ENCODE assay signal across 9 cellular contexts in the genomic region with DNA sequence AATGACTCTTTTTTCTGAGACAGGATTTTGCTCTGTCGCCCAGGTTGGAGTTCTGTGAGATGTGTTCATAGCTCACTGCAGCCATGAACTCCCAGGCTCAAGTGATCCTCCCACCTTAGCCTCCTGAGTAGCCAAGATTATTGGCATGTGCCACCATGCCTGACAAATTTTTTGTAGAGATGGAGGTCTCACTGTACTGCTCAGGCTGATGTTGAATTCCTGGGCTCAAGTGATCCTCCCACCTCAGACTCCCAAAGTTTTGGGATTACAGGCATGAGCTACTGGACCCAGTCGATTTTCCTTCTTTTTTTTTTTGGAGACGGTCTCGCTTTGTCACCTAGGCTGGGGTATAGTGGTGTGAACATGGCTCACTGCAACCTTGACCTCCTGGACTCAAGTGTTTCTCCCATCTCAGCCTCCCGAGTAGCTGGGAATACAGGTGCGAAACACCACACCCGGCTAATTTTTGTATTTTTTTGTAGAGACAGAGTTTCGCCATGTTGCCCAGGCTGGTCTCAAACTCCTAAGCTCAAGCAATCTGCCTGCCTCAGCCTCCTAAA. TPM values are rescaled to one million over a fixed set of nuclear protein-coding genes. Genes with fewer than 3 reads are reported as not detected.
DNase-seq lines count a peak whose midpoint lies in the region; ATAC-seq and TF ChIP-seq lines count a peak whose summit lies in the region.
"Had no signal": no experiment of that assay in that cellular context is flagged by ENCODE, and none has a peak within 500 bp of the region (broad histone marks: within the 10 kb centered on the region; RNA-seq: fewer than 3 reads in every experiment).

No MANE protein-coding gene starts in this region.

- intact Hi-C loops in adrenal gland (cut with DNase I) = no loop called here
- intact Hi-C loops in right lobe of liver (cut with DNase I) = no loop called here

- TF ChIP-seq CTCF in adrenal gland (IDR thresholded peaks at IDR 0.05) (no peak), right lobe of liver (IDR thresholded peaks at IDR 0.05) (no peak)

- H3K9me3 Mint-ChIP-seq in T-helper 1 cell treated with Interleukin-12 subunit alpha and Interleukin-12 subunit beta and Interleukin-4 antibody, amounts not matched to agents 30 μg/mL and 1 μg/mL, for 36 hours = no peaks in the 10 kb centered on the region
- H3K9me3 Mint-ChIP-seq in naive thymus-derived CD8-positive, alpha-beta T cell = no peaks in the 10 kb centered on the region
- H3K9me3 Mint-ChIP-seq: activated naive CD4-positive, alpha-beta T cell treated with anti-CD3 and anti-CD28 coated beads, Interleukin-2, amount 50 U/mL, for 24 hours had no signal

- H3K27ac ChIP-seq in adrenal gland = peak overlapping the region; percentile 36 to 95 (median 83)
- H3K27ac ChIP-seq in right lobe of liver = peak overlapping the region; percentile 73 to 83 (median 76)
- peak overlapping the region; percentile 88 for H3K27ac ChIP-seq in temporal lobe (ENCODE audit: low read depth, low read length)

- peak overlapping the region; percentile 94 for H3K27ac Mint-ChIP-seq in T-helper 1 cell treated with Interleukin-12 subunit alpha and Interleukin-12 subunit beta and Interleukin-4 antibody, amounts not matched to agents 30 μg/mL and 1 μg/mL, for 36 hours
- peak overlapping the region in 4 of 10 donors; percentile 43 to 67 (median 56) for H3K27ac Mint-ChIP-seq in naive thymus-derived CD8-positive, alpha-beta T cell
- H3K27ac Mint-ChIP-seq: activated naive CD4-positive, alpha-beta T cell treated with anti-CD3 and anti-CD28 coated beads, Interleukin-2, amount 50 U/mL, for 24 hours had no signal

- H3K4me1 Mint-ChIP-seq in T-helper 1 cell treated with Interleukin-12 subunit alpha and Interleukin-12 subunit beta and Interleukin-4 antibody, amounts not matched to agents 30 μg/mL and 1 μg/mL, for 36 hours (ENCODE audit: low read depth) = peaks cover 65% of the 10 kb centered on the region
- H3K4me1 Mint-ChIP-seq in naive thymus-derived CD8-positive, alpha-beta T cell = peaks cover 33 to 71% (median 60%) of the 10 kb centered on the region in 4 donors

- H3K4me3 ChIP-seq in adrenal gland = no peak overlapping the region
- H3K4me3 ChIP-seq in right lobe of liver = no peak overlapping the region

- WGBS in adrenal gland, 4 donors = 87 to 91% (median 88%) methylated on average over 8 of the region's 8 CpGs
- WGBS in right lobe of liver (ENCODE audit: insufficient coverage, low coverage, low lambda C conversion rate, missing lambda C conversion rate) = 74% methylated on average over 5 of the region's 8 CpGs

- no peak for DNase-seq in T-helper 1 cell
- no peak for DNase-seq in adrenal gland
- DNase-seq in right lobe of liver = no peak
- DNase-seq in naive thymus-derived CD8-positive, alpha-beta T cell = no peak
- no peak for DNase-seq in stimulated activated CD8-positive, alpha-beta memory T cell treated with anti-CD3 and anti-CD28 coated beads, Interleukin-4, amount 100 ng/mL, for 48 hours

- H3K4me1 ChIP-seq in adrenal gland (replicated peaks in 1 of 2) (peaks cover 33 to 57% of the 10 kb centered on the region in 2 donors), right lobe of liver (peaks cover 0 to 77% (median 22%) of the 10 kb centered on the region in 4 donors)

- H3K36me3 ChIP-seq in adrenal gland (replicated peaks in 1 of 2) (no peaks in the 10 kb centered on the region), right lobe of liver (no peaks in the 10 kb centered on the region)

- ATAC-seq in right lobe of liver (no peak), HG02884 (IDR thresholded peaks at IDR 0.05; ENCODE audit: unreplicated experiment) (no peak)
- no peak for ATAC-seq in naive thymus-derived CD8-positive, alpha-beta T cell

- TF ChIP-seq POLR2A in adrenal gland (IDR thresholded peaks at IDR 0.05) (no peak), right lobe of liver (IDR thresholded peaks at IDR 0.05) (no peak)

- POLR2A ChIA-PET in naive thymus-derived CD8-positive, alpha-beta T cell (lab: Charles Lee) = interaction anchor here (1.2 kb wide), 1 partner anchor 25 kb away, joined by 3 read pairs; no protein-coding TSS in a partner anchor

- H3K4me3 Mint-ChIP-seq in T-helper 1 cell treated with Interleukin-12 subunit alpha and Interleukin-12 subunit beta and Interleukin-4 antibody, amounts not matched to agents 30 μg/mL and 1 μg/mL, for 36 hours = peak overlapping the region; percentile 70
- no peak overlapping the region for H3K4me3 Mint-ChIP-seq in naive thymus-derived CD8-positive, alpha-beta T cell

- H3K27me3 Mint-ChIP-seq in T-helper 1 cell treated with Interleukin-12 subunit alpha and Interleukin-12 subunit beta and Interleukin-4 antibody, amounts not matched to agents 30 μg/mL and 1 μg/mL, for 36 hours (ENCODE audit: low read depth) = no peaks in the 10 kb centered on the region
- no peaks in the 10 kb centered on the region for H3K27me3 Mint-ChIP-seq in naive thymus-derived CD8-positive, alpha-beta T cell
- H3K27me3 Mint-ChIP-seq: activated naive CD4-positive, alpha-beta T cell treated with anti-CD3 and anti-CD28 coated beads, Interleukin-2, amount 50 U/mL, for 24 hours had no signal

- peaks cover 48% of the 10 kb centered on the region for H3K36me3 Mint-ChIP-seq in T-helper 1 cell treated with Interleukin-12 subunit alpha and Interleukin-12 subunit beta and Interleukin-4 antibody, amounts not matched to agents 30 μg/mL and 1 μg/mL, for 36 hours (ENCODE audit: low read depth)
- peaks cover 4 to 44% (median 21%) of the 10 kb centered on the region in 3 donors for H3K36me3 Mint-ChIP-seq in naive thymus-derived CD8-positive, alpha-beta T cell

- H3K9me3 ChIP-seq in adrenal gland (replicated peaks in 1 of 3) (no peaks in the 10 kb centered on the region), right lobe of liver (no peaks in the 10 kb centered on the region)

- H3K27me3 ChIP-seq in adrenal gland (no peaks in the 10 kb centered on the region), right lobe of liver (no peaks in the 10 kb centered on the region)

RNA-seq across cellular contexts. Expression of gene BCL2L1, which starts 24.3 kb away (rescaled TPM):
- total RNA-seq in adrenal gland (100 to 1,000 TPM in 2 of 8 donors, 10 to 100 TPM in 6; 53.8 to 143 (median 84.6) TPM), right lobe of liver (10 to 100 TPM; 30.5 to 96.1 (median 63.4) TPM), temporal lobe (42.5 TPM)
- 10 to 100 TPM; 40.2 to 67.9 (median 40.8) TPM for polyA plus RNA-seq in adrenal gland
- 10 to 100 TPM; 14.8 to 17.7 TPM for total RNA-seq in naive thymus-derived CD8-positive, alpha-beta T cell
- polyA plus RNA-seq in naive thymus-derived CD8-positive, alpha-beta T cell = 10 to 100 TPM in 1 of 3 donors, 1 to 10 TPM in 2; 8.0 to 15.4 (median 8.2) TPM

RNA-seq across cellular contexts. Expression of gene TPX2, which starts 40.8 kb away (rescaled TPM):
- total RNA-seq in adrenal gland (1 to 10 TPM; 2.1 to 3.4 (median 2.5) TPM), right lobe of liver (1 to 10 TPM in 5 of 6 experiments, under 1 TPM in 1; 0.56 to 8.3 (median 2.8) TPM), temporal lobe (6.6 TPM)
- 1 to 10 TPM in 1 of 3 donors, under 1 TPM in 2; 0.40 to 3.7 (median 0.57) TPM for polyA plus RNA-seq in adrenal gland
- under 1 TPM; 0.16 to 0.22 TPM for total RNA-seq in naive thymus-derived CD8-positive, alpha-beta T cell
- polyA plus RNA-seq in naive thymus-derived CD8-positive, alpha-beta T cell = under 1 TPM in 2 of 3 donors, not detected in 1; 0.30 to 0.50 TPM
